In the genomic region with DNA sequence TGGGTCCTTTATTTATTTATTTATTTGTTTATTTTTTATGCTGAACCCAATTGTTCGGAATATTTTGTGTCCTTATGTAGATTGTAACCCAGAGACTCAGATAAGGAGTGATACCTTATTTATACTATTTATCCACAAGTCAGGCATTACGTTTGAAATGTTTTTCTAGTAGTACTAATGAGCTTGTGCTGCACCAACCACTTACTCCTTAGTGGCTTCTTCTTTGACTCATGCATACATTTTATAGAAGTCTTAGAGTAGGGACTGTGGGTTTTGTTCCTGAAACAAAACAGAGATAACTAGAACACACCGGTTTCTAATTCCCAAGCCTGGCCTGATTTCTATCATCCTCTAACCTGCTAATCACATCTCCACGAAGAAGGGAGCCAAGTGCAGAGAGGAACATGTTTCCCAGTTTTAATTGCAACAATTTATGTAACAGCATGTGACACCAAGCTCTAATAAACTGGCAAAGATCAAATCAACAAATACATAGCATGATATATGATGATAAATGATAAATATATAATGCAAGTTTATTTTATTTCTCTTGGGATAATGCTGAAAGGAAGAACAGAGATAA, we compare ENCODE assay signal across 2 cellular contexts.
A peak's percentile ranks its signal among the peaks of the same experiment; 100 is the strongest.
TF ChIP-seq lines count a peak whose summit lies in the region.

No MANE protein-coding gene starts in this region.

TF ChIP-seq in SK-N-SH, 30 proteins besides CTCF, POLR2A, EP300 and RAD21 (continued from another document):
- TF ChIP-seq IRF3 (IDR thresholded peaks at IDR 0.05; ENCODE audit: low read depth, low read length) (no peak), SIN3A (IDR thresholded peaks at IDR 0.05; ENCODE audit: borderline replicate concordance, low read depth, low read length) (no peak), RFX5 (IDR thresholded peaks at IDR 0.05; ENCODE audit: low read length) (no peak), FOSL2 (IDR thresholded peaks at IDR 0.05; ENCODE audit: borderline replicate concordance, low read depth) (no peak), NRF1 (IDR thresholded peaks at IDR 0.05; ENCODE audit: low read depth, low read length) (no peak), SMC3 (IDR thresholded peaks at IDR 0.05; ENCODE audit: low read depth, low read length) (no peak), POLR2AphosphoS5 (IDR thresholded peaks at IDR 0.05; ENCODE audit: low read depth, low read length) (no peak), RCOR1 (IDR thresholded peaks at IDR 0.05; ENCODE audit: low read length) (peak; percentile 18; the same call in 1 of the 2 replicates)
- TF ChIP-seq, protein P1, sequence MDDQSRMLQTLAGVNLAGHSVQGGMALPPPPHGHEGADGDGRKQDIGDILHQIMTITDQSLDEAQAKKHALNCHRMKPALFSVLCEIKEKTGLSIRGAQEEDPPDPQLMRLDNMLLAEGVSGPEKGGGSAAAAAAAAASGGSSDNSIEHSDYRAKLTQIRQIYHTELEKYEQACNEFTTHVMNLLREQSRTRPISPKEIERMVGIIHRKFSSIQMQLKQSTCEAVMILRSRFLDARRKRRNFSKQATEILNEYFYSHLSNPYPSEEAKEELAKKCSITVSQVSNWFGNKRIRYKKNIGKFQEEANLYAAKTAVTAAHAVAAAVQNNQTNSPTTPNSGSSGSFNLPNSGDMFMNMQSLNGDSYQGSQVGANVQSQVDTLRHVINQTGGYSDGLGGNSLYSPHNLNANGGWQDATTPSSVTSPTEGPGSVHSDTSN (IDR thresholded peaks at IDR 0.05), result no peak

TF ChIP-seq in SK-N-SH treated with all-trans-retinoic acid at 6 μM for 48 hours, 23 proteins besides CTCF, POLR2A, EP300 and RAD21 (continued from another document):
- TF ChIP-seq, protein P2, sequence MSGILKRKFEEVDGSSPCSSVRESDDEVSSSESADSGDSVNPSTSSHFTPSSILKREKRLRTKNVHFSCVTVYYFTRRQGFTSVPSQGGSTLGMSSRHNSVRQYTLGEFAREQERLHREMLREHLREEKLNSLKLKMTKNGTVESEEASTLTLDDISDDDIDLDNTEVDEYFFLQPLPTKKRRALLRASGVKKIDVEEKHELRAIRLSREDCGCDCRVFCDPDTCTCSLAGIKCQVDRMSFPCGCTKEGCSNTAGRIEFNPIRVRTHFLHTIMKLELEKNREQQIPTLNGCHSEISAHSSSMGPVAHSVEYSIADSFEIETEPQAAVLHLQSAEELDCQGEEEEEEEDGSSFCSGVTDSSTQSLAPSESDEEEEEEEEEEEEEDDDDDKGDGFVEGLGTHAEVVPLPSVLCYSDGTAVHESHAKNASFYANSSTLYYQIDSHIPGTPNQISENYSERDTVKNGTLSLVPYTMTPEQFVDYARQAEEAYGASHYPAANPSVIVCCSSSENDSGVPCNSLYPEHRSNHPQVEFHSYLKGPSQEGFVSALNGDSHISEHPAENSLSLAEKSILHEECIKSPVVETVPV (CRISPR knock-in tag; IDR thresholded peaks at IDR 0.05), result no peak
- no peak for TF ChIP-seq ZNF8 (CRISPR knock-in tag; IDR thresholded peaks at IDR 0.05)
- TF ChIP-seq, protein P3, sequence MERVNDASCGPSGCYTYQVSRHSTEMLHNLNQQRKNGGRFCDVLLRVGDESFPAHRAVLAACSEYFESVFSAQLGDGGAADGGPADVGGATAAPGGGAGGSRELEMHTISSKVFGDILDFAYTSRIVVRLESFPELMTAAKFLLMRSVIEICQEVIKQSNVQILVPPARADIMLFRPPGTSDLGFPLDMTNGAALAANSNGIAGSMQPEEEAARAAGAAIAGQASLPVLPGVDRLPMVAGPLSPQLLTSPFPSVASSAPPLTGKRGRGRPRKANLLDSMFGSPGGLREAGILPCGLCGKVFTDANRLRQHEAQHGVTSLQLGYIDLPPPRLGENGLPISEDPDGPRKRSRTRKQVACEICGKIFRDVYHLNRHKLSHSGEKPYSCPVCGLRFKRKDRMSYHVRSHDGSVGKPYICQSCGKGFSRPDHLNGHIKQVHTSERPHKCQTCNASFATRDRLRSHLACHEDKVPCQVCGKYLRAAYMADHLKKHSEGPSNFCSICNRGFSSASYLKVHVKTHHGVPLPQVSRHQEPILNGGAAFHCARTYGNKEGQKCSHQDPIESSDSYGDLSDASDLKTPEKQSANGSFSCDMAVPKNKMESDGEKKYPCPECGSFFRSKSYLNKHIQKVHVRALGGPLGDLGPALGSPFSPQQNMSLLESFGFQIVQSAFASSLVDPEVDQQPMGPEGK (CRISPR knock-in tag; IDR thresholded peaks at IDR 0.05; ENCODE audit: borderline replicate concordance), result no peak
- no peak for TF ChIP-seq GLIS3 (CRISPR knock-in tag; IDR thresholded peaks at IDR 0.05)
- TF ChIP-seq ARNTL (CRISPR knock-in tag; IDR thresholded peaks at IDR 0.05; ENCODE audit: borderline replicate concordance, low read depth), result no peak
- TF ChIP-seq ESRRG (CRISPR knock-in tag; IDR thresholded peaks at IDR 0.05), result no peak
- no peak for TF ChIP-seq ZNF70 (CRISPR knock-in tag; IDR thresholded peaks at IDR 0.05)
- no peak for TF ChIP-seq ZFP30 (CRISPR knock-in tag; IDR thresholded peaks at IDR 0.05)
- TF ChIP-seq ZC3H10 (CRISPR knock-in tag; IDR thresholded peaks at IDR 0.05), result no peak
- no peak for TF ChIP-seq BACH2 (CRISPR knock-in tag; IDR thresholded peaks at IDR 0.05; ENCODE audit: borderline replicate concordance)
- no peak for TF ChIP-seq OSR1 (CRISPR knock-in tag; IDR thresholded peaks at IDR 0.05)
- TF ChIP-seq SNAI2 (CRISPR knock-in tag; IDR thresholded peaks at IDR 0.05), result no peak
TF ChIP-seq in SK-N-SH treated with all-trans-retinoic acid at 6 μM for 48 hours: peak in this region for 0.
